Comparison of ENCODE assay signal across 10 cellular contexts in genomic region chr6:89387516-89388222, GRCh38. TPM values are rescaled to one million over a fixed set of nuclear protein-coding genes. Genes with fewer than 3 reads are reported as not detected.
DNase-seq lines count a peak whose midpoint lies in the region; ATAC-seq and TF ChIP-seq lines count a peak whose summit lies in the region.
"Had no signal": no experiment of that assay in that cellular context is flagged by ENCODE, and none has a peak within 500 bp of the region (broad histone marks: within the 10 kb centered on the region; RNA-seq: fewer than 3 reads in every experiment).

No MANE protein-coding gene starts in this region.

- no peaks in the 10 kb centered on the region for H3K36me3 ChIP-seq in stomach

- H3K27me3 ChIP-seq in stomach, result no peaks in the 10 kb centered on the region

- intact Hi-C loops in stomach (cut with DNase I; ENCODE audit: low total_unique reads), result no loop called here

- H3K27ac ChIP-seq in stomach, result no peak overlapping the region

- DNase-seq in germinal center (ENCODE audit: low spot score) (peak; percentile 33), SW480 (ENCODE audit: low spot score) (no peak), stomach (no peak), DMS53 treated with DMSO at 0.1 percent for 48 hours (lab: John Stamatoyannopoulos, UW; ENCODE audit: unreplicated experiment) (no peak), erythroblast (lab: John Stamatoyannopoulos, UW) (no peak)
- DNase-seq: DND-41; NK-92 treated with Interleukin-12 subunit alpha and Interleukin-12 subunit beta, amount 100 ng/mL, for 24 hours had no signal

- TF ChIP-seq EP300 in stomach (IDR thresholded peaks at IDR 0.05), result no peak

- ATAC-seq in GM18519 (IDR thresholded peaks at IDR 0.05; ENCODE audit: low FRiP score, unreplicated experiment), result peak; percentile 97
- peak; percentile 94 for ATAC-seq in GM21529 (IDR thresholded peaks at IDR 0.05; ENCODE audit: unreplicated experiment)
- peak; percentile 89 for ATAC-seq in HG03342 (IDR thresholded peaks at IDR 0.05; ENCODE audit: unreplicated experiment)

- 86 to 97% (median 91%) methylated on average over 9 of the region's 9 CpGs for WGBS in stomach, 5 donors

- no peak for TF ChIP-seq POLR2A in stomach (IDR thresholded peaks at IDR 0.05)
- no peak for TF ChIP-seq POLR2A in erythroblast (IDR thresholded peaks at IDR 0.05; ENCODE audit: low read length)

- H3K4me1 ChIP-seq in stomach, result no peaks in the 10 kb centered on the region

- TF ChIP-seq CTCF in stomach (IDR thresholded peaks at IDR 0.05), result no peak

- no peaks in the 10 kb centered on the region for H3K9me3 ChIP-seq in stomach

- H3K4me3 ChIP-seq in stomach, result no peak overlapping the region

RNA-seq across cellular contexts. Expression of gene RRAGD, which starts 24.4 kb away (rescaled TPM):
- total RNA-seq in stomach, result 10 to 100 TPM in 1 of 5 donors, 1 to 10 TPM in 4; 1.7 to 45.1 (median 4.0) TPM
- 1 to 10 TPM; 4.1 to 4.8 (median 4.7) TPM for polyA plus RNA-seq in stomach

RNA-seq across cellular contexts. Expression of gene UBE2J1, which starts 35.1 kb away (rescaled TPM):
- total RNA-seq in stomach, result 10 to 100 TPM in 4 of 5 donors, 1 to 10 TPM in 1; 5.2 to 58.6 (median 12.5) TPM
- 10 to 100 TPM; 17.7 to 48.7 (median 30.3) TPM for polyA plus RNA-seq in stomach

RNA-seq across cellular contexts. Expression of gene ANKRD6, which starts 45.3 kb away (rescaled TPM):
- total RNA-seq in stomach, result 100 to 1,000 TPM in 1 of 5 donors, 10 to 100 TPM in 2, 1 to 10 TPM in 2; 4.2 to 145 (median 10.1) TPM
- polyA plus RNA-seq in stomach, result 1 to 10 TPM; 2.1 to 5.8 (median 3.7) TPM
